20 cellular contexts compared by ENCODE assay signal in genomic region chr9:18274693-18275092, GRCh38.
A peak's percentile ranks its signal among the peaks of the same experiment; 100 is the strongest.
DNase-seq lines count a peak whose midpoint lies in the region; FAIRE-seq and TF ChIP-seq lines count a peak whose summit lies in the region.
"Had no signal": no experiment of that assay in that cellular context is flagged by ENCODE, and none has a peak within 500 bp of the region (broad histone marks: within the 10 kb centered on the region; RNA-seq: fewer than 3 reads in every experiment).

No MANE protein-coding gene starts in this region.

- peaks cover 2% of the 10 kb centered on the region; the same call in 1 of the 2 replicates for H3F3A ChIP-seq in GM23248 (ENCODE audit: insufficient read depth)

- DNase-seq in GM23248 (peak; percentile 23), RPMI7951 (ENCODE audit: low read depth) (peak; percentile 32), epithelial cell of prostate (ENCODE audit: low read depth, low spot score) (peak; percentile 16), mesenchymal stem cell (no peak), H54 (ENCODE audit: insufficient read length, low spot score) (no peak), vagina (ENCODE audit: extremely low spot score in 2 of 2) (no peak), mucosa of gallbladder (ENCODE audit: low spot score) (no peak), H9 (no peak)
- DNase-seq: activated CD4-positive, alpha-beta T cell treated with anti-CD3 and anti-CD28 coated beads, Interleukin-2, amount 50 U/mL, for 48 hours; activated naive CD8-positive, alpha-beta T cell treated with anti-CD3 and anti-CD28 coated beads, Interleukin-2, amount 50 U/mL, for 24 hours; activated T-cell treated with anti-CD3 and anti-CD28 coated beads, Interleukin-2, amount 50 U/mL, for 48 hours; GOT3; mesendoderm; MV-4-11; NCI-H2107; trophoblast cell had no signal

- H3K9me3 Mint-ChIP-seq in H9: peaks cover 20 to 23% of the 10 kb centered on the region in 2 experiments

- peaks cover 0 to 20% (median 5%) of the 10 kb centered on the region in 3 experiments; a peak in 4 of 7 replicates for H3K36me3 Mint-ChIP-seq in H9 (ENCODE audit: insufficient read depth in 1 of 3, low read depth in 3 of 3)
- H3K36me3 Mint-ChIP-seq: stimulated activated memory B cell treated with anti-CD40 and anti-IgM and Interleukin-4, amounts not matched to agents 10 μg/mL and 1 μg/mL and 100 μg/mL, for 72 hours had no signal

- H3K79me1 ChIP-seq in mesenchymal stem cell (replicated peaks; ENCODE audit: low read length, poor library complexity, severe bottlenecking) (no peaks in the 10 kb centered on the region), H9 (ENCODE audit: insufficient read depth, low read depth, low read length, poor library complexity, severe bottlenecking) (no peaks in the 10 kb centered on the region)

- H4K8ac ChIP-seq in mesenchymal stem cell (ENCODE audit: low read length) (no peak overlapping the region), H9 (replicated peaks; ENCODE audit: insufficient read length, low read depth, low read length) (no peak overlapping the region)

- H4K20me1 ChIP-seq in GM23248 (ENCODE audit: insufficient read depth): no peaks in the 10 kb centered on the region
- H4K20me1 ChIP-seq in H9 (ENCODE audit: control insufficient read depth, insufficient read depth, insufficient read length): no peaks in the 10 kb centered on the region

- H4K91ac ChIP-seq in mesenchymal stem cell (ENCODE audit: low read length) (no peak overlapping the region), H9 (ENCODE audit: insufficient read length, low read depth, low read length) (no peak overlapping the region)

- H3K9ac ChIP-seq in GM23248 (no peak overlapping the region), mesenchymal stem cell (ENCODE audit: low read length) (peak overlapping the region; percentile 26), H9 (ENCODE audit: extremely low read depth, insufficient read length, low read length) (no peak overlapping the region)

- H3K4me2 ChIP-seq in GM23248 (ENCODE audit: unreplicated experiment) (no peak overlapping the region), mesenchymal stem cell (ENCODE audit: low read length, poor library complexity, severe bottlenecking) (no peak overlapping the region), H9 (ENCODE audit: insufficient read depth, insufficient read length, low read length) (no peak overlapping the region)

- no peak for TF ChIP-seq CTCF in vagina (IDR thresholded peaks at IDR 0.05)
- no peak for TF ChIP-seq CTCF in H9 (conservative IDR thresholded peaks at IDR 0.05)

- no peak overlapping the region for H3K4me3 Mint-ChIP-seq in H9
- H3K4me3 Mint-ChIP-seq: activated naive CD8-positive, alpha-beta T cell treated with anti-CD3 and anti-CD28 coated beads, Interleukin-2, amount 50 U/mL, for 24 hours; stimulated activated memory B cell treated with anti-CD40 and anti-IgM and Interleukin-4, amounts not matched to agents 10 μg/mL and 1 μg/mL and 100 μg/mL, for 72 hours had no signal

- no peak overlapping the region for H2AFZ ChIP-seq in GM23248
- H2AFZ ChIP-seq in mesenchymal stem cell (ENCODE audit: low read depth, low read length): no peak overlapping the region
- no peak overlapping the region for H2AFZ ChIP-seq in H9 (ENCODE audit: low read length)

- no peak overlapping the region for H3K4me3 ChIP-seq in GM23248
- H3K4me3 ChIP-seq in mesenchymal stem cell (ENCODE audit: insufficient read depth in 1 of 2, low read depth in 1 of 2, low read length in 2 of 2): no peak overlapping the region
- no peak overlapping the region for H3K4me3 ChIP-seq in vagina
- H3K4me3 ChIP-seq: coronary artery, skin epidermis had no signal

- H2BK20ac ChIP-seq in H9 (ENCODE audit: low read depth, low read length, poor library complexity, severe bottlenecking): no peak overlapping the region

- H2BK120ac ChIP-seq in mesenchymal stem cell (ENCODE audit: low read depth, low read length): no peak overlapping the region
- no peak overlapping the region for H2BK120ac ChIP-seq in H9 (ENCODE audit: low read depth, low read length, poor library complexity, severe bottlenecking)

- H3K79me2 ChIP-seq in GM23248 (ENCODE audit: insufficient read depth) (no peaks in the 10 kb centered on the region), H9 (ENCODE audit: insufficient read depth, low read length) (no peaks in the 10 kb centered on the region)

- H2BK15ac ChIP-seq in mesenchymal stem cell (ENCODE audit: low read depth, poor library complexity, severe bottlenecking) (no peak overlapping the region), H9 (ENCODE audit: low read depth, low read length) (no peak overlapping the region)

- in situ Hi-C loops in GM23248 (cut with MboI): loop anchor here (25.0 kb wide), 2 partner anchors 163 to 438 kb away; no protein-coding TSS in a partner anchor

- no peak overlapping the region for H3K27ac Mint-ChIP-seq in H9
- H3K27ac Mint-ChIP-seq: activated naive CD8-positive, alpha-beta T cell treated with anti-CD3 and anti-CD28 coated beads, Interleukin-2, amount 50 U/mL, for 24 hours; stimulated activated memory B cell treated with anti-CD40 and anti-IgM and Interleukin-4, amounts not matched to agents 10 μg/mL and 1 μg/mL and 100 μg/mL, for 72 hours had no signal

- no peak for TF ChIP-seq POLR2A in H54 (IDR thresholded peaks at IDR 0.05; ENCODE audit: low read depth, low read length)
- TF ChIP-seq POLR2A in vagina (IDR thresholded peaks at IDR 0.05): no peak

- no peak overlapping the region for H3K18ac ChIP-seq in mesenchymal stem cell (ENCODE audit: low read depth in 1 of 2, low read length in 2 of 2)
- H3K18ac ChIP-seq in H9 (ENCODE audit: insufficient read length, low read depth, low read length): no peak overlapping the region

- H3K4me1 Mint-ChIP-seq in H9: no peaks in the 10 kb centered on the region
- H3K4me1 Mint-ChIP-seq: activated naive CD8-positive, alpha-beta T cell treated with anti-CD3 and anti-CD28 coated beads, Interleukin-2, amount 50 U/mL, for 24 hours; stimulated activated memory B cell treated with anti-CD40 and anti-IgM and Interleukin-4, amounts not matched to agents 10 μg/mL and 1 μg/mL and 100 μg/mL, for 72 hours had no signal

- H3K4ac ChIP-seq in mesenchymal stem cell (ENCODE audit: low read depth in 1 of 2, low read length in 2 of 2): no peak overlapping the region
- H3K4ac ChIP-seq in H9 (ENCODE audit: low read depth, low read length): no peak overlapping the region

- H2AK5ac ChIP-seq in mesenchymal stem cell (ENCODE audit: low read length, severe bottlenecking) (no peak overlapping the region), H9 (ENCODE audit: insufficient read length, low read length) (no peak overlapping the region)

- no peaks in the 10 kb centered on the region; the same call in 1 of the 2 replicates for H3K27me3 Mint-ChIP-seq in H9 (ENCODE audit: low read depth)
- H3K27me3 Mint-ChIP-seq: activated naive CD8-positive, alpha-beta T cell treated with anti-CD3 and anti-CD28 coated beads, Interleukin-2, amount 50 U/mL, for 24 hours; stimulated activated memory B cell treated with anti-CD40 and anti-IgM and Interleukin-4, amounts not matched to agents 10 μg/mL and 1 μg/mL and 100 μg/mL, for 72 hours had no signal

- no peak overlapping the region for H3T11ph ChIP-seq in H9 (ENCODE audit: low read length)

- H3K9me3 ChIP-seq in GM23248 (ENCODE audit: low read depth) (peaks cover 6% of the 10 kb centered on the region), mesenchymal stem cell (ENCODE audit: control insufficient read depth, low read length) (peaks cover 25% of the 10 kb centered on the region), vagina (no peaks in the 10 kb centered on the region), H9 (ENCODE audit: control insufficient read depth, low read depth, low read length) (no peaks in the 10 kb centered on the region)
- H3K9me3 ChIP-seq: neutrophil had no signal

- H3K4me1 ChIP-seq in GM23248 (ENCODE audit: insufficient read depth) (no peaks in the 10 kb centered on the region), mesenchymal stem cell (ENCODE audit: control insufficient read depth, insufficient read depth, low read depth, low read length) (no peaks in the 10 kb centered on the region), vagina (no peaks in the 10 kb centered on the region), H9 (ENCODE audit: insufficient read depth, low read length) (no peaks in the 10 kb centered on the region)

- H3K23ac ChIP-seq in mesenchymal stem cell (ENCODE audit: low read length in 2 of 2) (no peak overlapping the region), H9 (ENCODE audit: insufficient read length, low read depth, low read length) (no peak overlapping the region)

- H3K27ac ChIP-seq in GM23248: no peak overlapping the region
- peak overlapping the region; percentile 89 for H3K27ac ChIP-seq in epithelial cell of prostate
- no peak overlapping the region for H3K27ac ChIP-seq in mesenchymal stem cell (ENCODE audit: low read length, poor library complexity, severe bottlenecking)
- no peak overlapping the region for H3K27ac ChIP-seq in vagina
- H3K27ac ChIP-seq in H9 (ENCODE audit: insufficient read length, low read depth, low read length): no peak overlapping the region
- H3K27ac ChIP-seq: coronary artery, neutrophil, skin epidermis had no signal

- H4K5ac ChIP-seq in H9 (ENCODE audit: insufficient read length, low read depth, low read length): no peak overlapping the region

- 0 to 2% methylated on average over 1 of the region's 1 CpG for WGBS in GM23248 (ENCODE audit: low coverage in 1 of 2, low lambda C conversion rate in 2 of 2, missing lambda C conversion rate in 2 of 2), 2 experiments
- WGBS in mesenchymal stem cell: no CpG with 5 or more reads among the region's 1 CpG
- no CpG with 5 or more reads among the region's 1 CpG for WGBS in H9 (ENCODE audit: extremely low coverage, insufficient read length, low lambda C conversion rate)

- intact Hi-C loops in vagina (cut with DNase I): no loop called here

- H3K9me2 ChIP-seq in GM23248 (ENCODE audit: insufficient read depth): no peaks in the 10 kb centered on the region

- H2BK12ac ChIP-seq in mesenchymal stem cell (ENCODE audit: low read length in 2 of 2): no peak overlapping the region
- H2BK12ac ChIP-seq in H9 (ENCODE audit: insufficient read length, low read depth, low read length): no peak overlapping the region

- H2BK5ac ChIP-seq in mesenchymal stem cell (ENCODE audit: low read depth, low read length, poor library complexity, severe bottlenecking) (no peak overlapping the region), H9 (ENCODE audit: insufficient read length, low read length) (no peak overlapping the region)

- FAIRE-seq in H54 (lab: Jason Lieb, UNC): no peak

- H3K14ac ChIP-seq in mesenchymal stem cell (ENCODE audit: low read length in 2 of 2): no peak overlapping the region
- no peak overlapping the region for H3K14ac ChIP-seq in H9 (ENCODE audit: insufficient read depth, low read length)

- H3K23me2 ChIP-seq in H9 (ENCODE audit: insufficient read length, low read depth, low read length, poor library complexity, severe bottlenecking): no peaks in the 10 kb centered on the region

- H3K56ac ChIP-seq in H9 (ENCODE audit: insufficient read length, low read depth, low read length): no peak overlapping the region

- no peaks in the 10 kb centered on the region for H3K27me3 ChIP-seq in GM23248 (replicated peaks; ENCODE audit: insufficient read depth)
- H3K27me3 ChIP-seq in mesenchymal stem cell (ENCODE audit: control insufficient read depth in 1 of 2, insufficient read depth in 1 of 2, low read length in 2 of 2): no peaks in the 10 kb centered on the region
- no peaks in the 10 kb centered on the region for H3K27me3 ChIP-seq in vagina
- H3K27me3 ChIP-seq in H9 (ENCODE audit: insufficient read depth, low read length): no peaks in the 10 kb centered on the region
- H3K27me3 ChIP-seq: neutrophil had no signal

- H3K36me3 ChIP-seq in GM23248 (ENCODE audit: low read depth) (no peaks in the 10 kb centered on the region), mesenchymal stem cell (ENCODE audit: control insufficient read depth in 1 of 2, insufficient read depth in 2 of 2, low read depth in 1 of 2, low read length in 2 of 2) (no peaks in the 10 kb centered on the region), vagina (no peaks in the 10 kb centered on the region)
- H3K36me3 ChIP-seq: neutrophil had no signal

Comparison
In these comparisons a context has a peak if more than half of its experiments do, and no peak if none do; other contexts are left out.
1. DNase-seq: peak in GM23248 (single experiment), RPMI7951 (single experiment) and epithelial cell of prostate (single experiment); none in mesenchymal stem cell (single experiment), H54 (single experiment), vagina (0 of 2), mucosa of gallbladder (single experiment) and H9 (single experiment).